11 cellular contexts compared by ENCODE assay signal in genomic region chr18:64566461-64566860, GRCh38.
DNase-seq lines count a peak whose midpoint lies in the region; ATAC-seq and TF ChIP-seq lines count a peak whose summit lies in the region.
"Had no signal": no experiment of that assay in that cellular context is flagged by ENCODE, and none has a peak within 500 bp of the region (broad histone marks: within the 10 kb centered on the region; RNA-seq: fewer than 3 reads in every experiment).

No MANE protein-coding gene starts in this region.

- ATAC-seq in HG03135 (IDR thresholded peaks at IDR 0.05; ENCODE audit: unreplicated experiment) = no peak
- ATAC-seq: A549 had no signal

- DNase-seq in DMS53 (lab: John Stamatoyannopoulos, UW) (peak; percentile 27), DMS53 treated with DMSO at 0.1 percent for 48 hours (lab: John Stamatoyannopoulos, UW; ENCODE audit: unreplicated experiment) (no peak), HT1080 (ENCODE audit: low read depth) (peak; percentile 67), RKO (ENCODE audit: low spot score) (peak; percentile 59), epithelial cell of esophagus (ENCODE audit: low read depth) (peak; percentile 1), COLO829 (ENCODE audit: low spot score) (no peak)
- DNase-seq: AML-193; CD4-positive, alpha-beta T cell; H9 had no signal

- H3K4me3 ChIP-seq in epithelial cell of esophagus (ENCODE audit: low read length) = no peak overlapping the region
- H3K4me3 ChIP-seq: A549 had no signal

- TF ChIP-seq CTCF in epithelial cell of esophagus (IDR thresholded peaks at IDR 0.05; ENCODE audit: insufficient read depth, low read depth, low read length, missing control alignments) = no peak

Comparison
In these comparisons a context has a peak if more than half of its experiments do, and no peak if none do; other contexts are left out.
1. DNase-seq: peak in DMS53 (single experiment), HT1080 (single experiment), RKO (single experiment) and epithelial cell of esophagus (single experiment); none in DMS53 treated with DMSO at 0.1 percent for 48 hours (single experiment) and COLO829 (single experiment).